19 cellular contexts compared by ENCODE assay signal in genomic region chr22:49302150-49302460, GRCh38.
"Had no signal": no experiment of that assay in that cellular context is flagged by ENCODE, and none has a peak within 500 bp of the region (broad histone marks: within the 10 kb centered on the region; RNA-seq: fewer than 3 reads in every experiment).

No MANE protein-coding gene starts in this region.

- FAIRE-seq: K562, RCC 7860 had no signal

- DNase-seq: activated CD4-positive, alpha-beta T cell treated with anti-CD3 and anti-CD28 coated beads, Interleukin-2, amount 10 ng/mL, durations not matched to agents 7 days and 5 days; activated CD8-positive, alpha-beta T cell treated with anti-CD3 and anti-CD28 coated beads for 36 hours; activated gamma-delta T cell treated with Interleukin-2 at 50 U/mL for 16 hours; activated naive CD4-positive, alpha-beta T cell treated with anti-CD3 and anti-CD28 coated beads, Interleukin-2, amount 10 ng/mL, durations not matched to agents 7 days and 5 days; activated naive CD8-positive, alpha-beta T cell treated with anti-CD3 and anti-CD28 coated beads for 36 hours; central memory CD4-positive, alpha-beta T cell; Karpas-422; MM.1S; NCI-H1105; NCI-H1436; NCI-H1694 treated with DMSO at 0.1 percent for 48 hours; NCI-H2029 treated with DMSO at 0.1 percent for 48 hours; NCI-H524; PC-3; SIG-M5; T-helper 17 cell; T-helper 9 cell had no signal

- H3K4me3 ChIP-seq: K562 had no signal
